In the genomic region with DNA sequence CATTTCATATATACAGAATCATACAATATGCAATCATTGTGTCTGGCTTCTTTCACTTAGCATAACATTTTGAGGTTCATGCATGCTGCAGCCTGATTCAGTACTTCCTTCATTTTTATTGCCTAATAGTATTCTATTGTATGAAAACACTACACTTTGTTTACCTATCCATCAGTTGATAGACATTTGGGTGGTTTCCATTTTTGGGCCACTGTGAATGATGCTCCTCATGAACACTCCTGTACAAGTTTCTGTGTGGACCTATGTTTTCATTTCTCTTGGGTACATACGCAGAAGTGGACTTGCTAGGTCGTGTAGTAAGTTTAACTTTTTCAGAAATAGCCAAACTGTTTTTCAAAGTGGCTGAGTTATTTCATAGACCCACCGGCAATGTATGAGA, we compare ENCODE assay signal across 2 cellular contexts.
TF ChIP-seq lines count a peak whose summit lies in the region.

No MANE protein-coding gene starts in this region.

TF ChIP-seq in GM23338, 12 proteins besides CTCF, POLR2A, EP300 and RAD21 (continued from another document):
- no peak for TF ChIP-seq EZH2 (IDR thresholded peaks at IDR 0.05; ENCODE audit: low read depth, unreplicated experiment)
- no peak for TF ChIP-seq EZH2phosphoT487 (IDR thresholded peaks at IDR 0.05; ENCODE audit: unreplicated experiment)
- TF ChIP-seq STAT1 (IDR thresholded peaks at IDR 0.05; ENCODE audit: unreplicated experiment): no peak
- TF ChIP-seq, protein P1, sequence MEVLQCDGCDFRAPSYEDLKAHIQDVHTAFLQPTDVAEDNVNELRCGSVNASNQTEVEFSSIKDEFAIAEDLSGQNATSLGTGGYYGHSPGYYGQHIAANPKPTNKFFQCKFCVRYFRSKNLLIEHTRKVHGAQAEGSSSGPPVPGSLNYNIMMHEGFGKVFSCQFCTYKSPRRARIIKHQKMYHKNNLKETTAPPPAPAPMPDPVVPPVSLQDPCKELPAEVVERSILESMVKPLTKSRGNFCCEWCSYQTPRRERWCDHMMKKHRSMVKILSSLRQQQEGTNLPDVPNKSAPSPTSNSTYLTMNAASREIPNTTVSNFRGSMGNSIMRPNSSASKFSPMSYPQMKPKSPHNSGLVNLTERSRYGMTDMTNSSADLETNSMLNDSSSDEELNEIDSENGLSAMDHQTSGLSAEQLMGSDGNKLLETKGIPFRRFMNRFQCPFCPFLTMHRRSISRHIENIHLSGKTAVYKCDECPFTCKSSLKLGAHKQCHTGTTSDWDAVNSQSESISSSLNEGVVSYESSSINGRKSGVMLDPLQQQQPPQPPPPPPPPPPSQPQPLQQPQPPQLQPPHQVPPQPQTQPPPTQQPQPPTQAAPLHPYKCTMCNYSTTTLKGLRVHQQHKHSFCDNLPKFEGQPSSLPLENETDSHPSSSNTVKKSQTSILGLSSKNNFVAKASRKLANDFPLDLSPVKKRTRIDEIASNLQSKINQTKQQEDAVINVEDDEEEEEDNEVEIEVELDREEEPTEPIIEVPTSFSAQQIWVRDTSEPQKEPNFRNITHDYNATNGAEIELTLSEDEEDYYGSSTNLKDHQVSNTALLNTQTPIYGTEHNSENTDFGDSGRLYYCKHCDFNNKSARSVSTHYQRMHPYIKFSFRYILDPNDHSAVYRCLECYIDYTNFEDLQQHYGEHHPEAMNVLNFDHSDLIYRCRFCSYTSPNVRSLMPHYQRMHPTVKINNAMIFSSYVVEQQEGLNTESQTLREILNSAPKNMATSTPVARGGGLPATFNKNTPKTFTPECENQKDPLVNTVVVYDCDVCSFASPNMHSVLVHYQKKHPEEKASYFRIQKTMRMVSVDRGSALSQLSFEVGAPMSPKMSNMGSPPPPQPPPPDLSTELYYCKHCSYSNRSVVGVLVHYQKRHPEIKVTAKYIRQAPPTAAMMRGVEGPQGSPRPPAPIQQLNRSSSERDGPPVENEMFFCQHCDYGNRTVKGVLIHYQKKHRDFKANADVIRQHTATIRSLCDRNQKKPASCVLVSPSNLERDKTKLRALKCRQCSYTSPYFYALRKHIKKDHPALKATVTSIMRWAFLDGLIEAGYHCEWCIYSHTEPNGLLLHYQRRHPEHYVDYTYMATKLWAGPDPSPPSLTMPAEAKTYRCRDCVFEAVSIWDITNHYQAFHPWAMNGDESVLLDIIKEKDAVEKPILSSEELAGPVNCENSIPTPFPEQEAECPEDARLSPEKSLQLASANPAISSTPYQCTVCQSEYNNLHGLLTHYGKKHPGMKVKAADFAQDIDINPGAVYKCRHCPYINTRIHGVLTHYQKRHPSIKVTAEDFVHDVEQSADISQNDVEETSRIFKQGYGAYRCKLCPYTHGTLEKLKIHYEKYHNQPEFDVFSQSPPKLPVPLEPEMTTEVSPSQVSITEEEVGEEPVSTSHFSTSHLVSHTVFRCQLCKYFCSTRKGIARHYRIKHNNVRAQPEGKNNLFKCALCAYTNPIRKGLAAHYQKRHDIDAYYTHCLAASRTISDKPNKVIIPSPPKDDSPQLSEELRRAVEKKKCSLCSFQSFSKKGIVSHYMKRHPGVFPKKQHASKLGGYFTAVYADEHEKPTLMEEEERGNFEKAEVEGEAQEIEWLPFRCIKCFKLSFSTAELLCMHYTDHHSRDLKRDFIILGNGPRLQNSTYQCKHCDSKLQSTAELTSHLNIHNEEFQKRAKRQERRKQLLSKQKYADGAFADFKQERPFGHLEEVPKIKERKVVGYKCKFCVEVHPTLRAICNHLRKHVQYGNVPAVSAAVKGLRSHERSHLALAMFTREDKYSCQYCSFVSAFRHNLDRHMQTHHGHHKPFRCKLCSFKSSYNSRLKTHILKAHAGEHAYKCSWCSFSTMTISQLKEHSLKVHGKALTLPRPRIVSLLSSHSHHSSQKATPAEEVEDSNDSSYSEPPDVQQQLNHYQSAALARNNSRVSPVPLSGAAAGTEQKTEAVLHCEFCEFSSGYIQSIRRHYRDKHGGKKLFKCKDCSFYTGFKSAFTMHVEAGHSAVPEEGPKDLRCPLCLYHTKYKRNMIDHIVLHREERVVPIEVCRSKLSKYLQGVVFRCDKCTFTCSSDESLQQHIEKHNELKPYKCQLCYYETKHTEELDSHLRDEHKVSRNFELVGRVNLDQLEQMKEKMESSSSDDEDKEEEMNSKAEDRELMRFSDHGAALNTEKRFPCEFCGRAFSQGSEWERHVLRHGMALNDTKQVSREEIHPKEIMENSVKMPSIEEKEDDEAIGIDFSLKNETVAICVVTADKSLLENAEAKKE (CRISPR knock-in tag; IDR thresholded peaks at IDR 0.05): no peak
- TF ChIP-seq CREB1 (CRISPR knock-in tag; IDR thresholded peaks at IDR 0.05; ENCODE audit: low read depth): no peak
- TF ChIP-seq NANOG (IDR thresholded peaks at IDR 0.05; ENCODE audit: borderline replicate concordance): no peak
- no peak for TF ChIP-seq ZNF114 (CRISPR knock-in tag; IDR thresholded peaks at IDR 0.05)
- TF ChIP-seq JUNB (IDR thresholded peaks at IDR 0.05; ENCODE audit: unreplicated experiment): no peak
- TF ChIP-seq ZNF331 (CRISPR knock-in tag; IDR thresholded peaks at IDR 0.05; ENCODE audit: low read depth): no peak
- TF ChIP-seq POLR2AphosphoS5 (IDR thresholded peaks at IDR 0.05; ENCODE audit: low read depth): no peak

TF ChIP-seq in WTC11, 78 proteins besides CTCF, POLR2A, EP300 and RAD21 (continued from another document):
- TF ChIP-seq, protein P2, sequence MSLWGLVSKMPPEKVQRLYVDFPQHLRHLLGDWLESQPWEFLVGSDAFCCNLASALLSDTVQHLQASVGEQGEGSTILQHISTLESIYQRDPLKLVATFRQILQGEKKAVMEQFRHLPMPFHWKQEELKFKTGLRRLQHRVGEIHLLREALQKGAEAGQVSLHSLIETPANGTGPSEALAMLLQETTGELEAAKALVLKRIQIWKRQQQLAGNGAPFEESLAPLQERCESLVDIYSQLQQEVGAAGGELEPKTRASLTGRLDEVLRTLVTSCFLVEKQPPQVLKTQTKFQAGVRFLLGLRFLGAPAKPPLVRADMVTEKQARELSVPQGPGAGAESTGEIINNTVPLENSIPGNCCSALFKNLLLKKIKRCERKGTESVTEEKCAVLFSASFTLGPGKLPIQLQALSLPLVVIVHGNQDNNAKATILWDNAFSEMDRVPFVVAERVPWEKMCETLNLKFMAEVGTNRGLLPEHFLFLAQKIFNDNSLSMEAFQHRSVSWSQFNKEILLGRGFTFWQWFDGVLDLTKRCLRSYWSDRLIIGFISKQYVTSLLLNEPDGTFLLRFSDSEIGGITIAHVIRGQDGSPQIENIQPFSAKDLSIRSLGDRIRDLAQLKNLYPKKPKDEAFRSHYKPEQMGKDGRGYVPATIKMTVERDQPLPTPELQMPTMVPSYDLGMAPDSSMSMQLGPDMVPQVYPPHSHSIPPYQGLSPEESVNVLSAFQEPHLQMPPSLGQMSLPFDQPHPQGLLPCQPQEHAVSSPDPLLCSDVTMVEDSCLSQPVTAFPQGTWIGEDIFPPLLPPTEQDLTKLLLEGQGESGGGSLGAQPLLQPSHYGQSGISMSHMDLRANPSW (CRISPR knock-in tag; conservative IDR thresholded peaks at IDR 0.05; ENCODE audit: low read depth): no peak
- TF ChIP-seq, protein P3, sequence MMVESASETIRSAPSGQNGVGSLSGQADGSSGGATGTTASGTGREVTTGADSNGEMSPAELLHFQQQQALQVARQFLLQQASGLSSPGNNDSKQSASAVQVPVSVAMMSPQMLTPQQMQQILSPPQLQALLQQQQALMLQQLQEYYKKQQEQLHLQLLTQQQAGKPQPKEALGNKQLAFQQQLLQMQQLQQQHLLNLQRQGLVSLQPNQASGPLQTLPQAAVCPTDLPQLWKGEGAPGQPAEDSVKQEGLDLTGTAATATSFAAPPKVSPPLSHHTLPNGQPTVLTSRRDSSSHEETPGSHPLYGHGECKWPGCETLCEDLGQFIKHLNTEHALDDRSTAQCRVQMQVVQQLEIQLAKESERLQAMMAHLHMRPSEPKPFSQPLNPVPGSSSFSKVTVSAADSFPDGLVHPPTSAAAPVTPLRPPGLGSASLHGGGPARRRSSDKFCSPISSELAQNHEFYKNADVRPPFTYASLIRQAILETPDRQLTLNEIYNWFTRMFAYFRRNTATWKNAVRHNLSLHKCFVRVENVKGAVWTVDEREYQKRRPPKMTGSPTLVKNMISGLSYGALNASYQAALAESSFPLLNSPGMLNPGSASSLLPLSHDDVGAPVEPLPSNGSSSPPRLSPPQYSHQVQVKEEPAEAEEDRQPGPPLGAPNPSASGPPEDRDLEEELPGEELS (CRISPR knock-in tag; IDR thresholded peaks at IDR 0.05): no peak
- TF ChIP-seq, protein P4, sequence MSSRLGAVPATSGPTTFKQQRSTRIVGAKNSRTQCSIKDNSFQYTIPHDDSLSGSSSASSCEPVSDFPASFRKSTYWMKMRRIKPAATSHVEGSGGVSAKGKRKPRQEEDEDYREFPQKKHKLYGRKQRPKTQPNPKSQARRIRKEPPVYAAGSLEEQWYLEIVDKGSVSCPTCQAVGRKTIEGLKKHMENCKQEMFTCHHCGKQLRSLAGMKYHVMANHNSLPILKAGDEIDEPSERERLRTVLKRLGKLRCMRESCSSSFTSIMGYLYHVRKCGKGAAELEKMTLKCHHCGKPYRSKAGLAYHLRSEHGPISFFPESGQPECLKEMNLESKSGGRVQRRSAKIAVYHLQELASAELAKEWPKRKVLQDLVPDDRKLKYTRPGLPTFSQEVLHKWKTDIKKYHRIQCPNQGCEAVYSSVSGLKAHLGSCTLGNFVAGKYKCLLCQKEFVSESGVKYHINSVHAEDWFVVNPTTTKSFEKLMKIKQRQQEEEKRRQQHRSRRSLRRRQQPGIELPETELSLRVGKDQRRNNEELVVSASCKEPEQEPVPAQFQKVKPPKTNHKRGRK (CRISPR knock-in tag; IDR thresholded peaks at IDR 0.05; ENCODE audit: borderline replicate concordance): no peak
- TF ChIP-seq, protein P5, sequence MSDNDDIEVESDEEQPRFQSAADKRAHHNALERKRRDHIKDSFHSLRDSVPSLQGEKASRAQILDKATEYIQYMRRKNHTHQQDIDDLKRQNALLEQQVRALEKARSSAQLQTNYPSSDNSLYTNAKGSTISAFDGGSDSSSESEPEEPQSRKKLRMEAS (CRISPR knock-in tag; IDR thresholded peaks at IDR 0.05): no peak
